In genomic region chr9:19408316-19408692, GRCh38 we compare ENCODE assay signal across 8 cellular contexts. TPM values are rescaled to one million over a fixed set of nuclear protein-coding genes. Genes with fewer than 3 reads are reported as not detected.
A peak's percentile ranks its signal among the peaks of the same experiment; 100 is the strongest.
DNase-seq lines count a peak whose midpoint lies in the region; ATAC-seq and TF ChIP-seq lines count a peak whose summit lies in the region.

No MANE protein-coding gene starts in this region.

- H3K9me2 ChIP-seq in Loucy (replicated peaks; ENCODE audit: low read depth, low read length), result no peaks in the 10 kb centered on the region

- peak overlapping the region; percentile 91 for H3K27ac ChIP-seq in temporal lobe (ENCODE audit: low read depth, low read length)

- peaks cover 3 to 11% (median 8%) of the 10 kb centered on the region in 5 experiments for H3K9me3 Mint-ChIP-seq in brain

- no peak overlapping the region for H3K9ac ChIP-seq in Loucy (ENCODE audit: low read depth, low read length, poor library complexity, severe bottlenecking)

- peaks cover 16% of the 10 kb centered on the region; the same call in 1 of the 2 replicates for H3K79me2 ChIP-seq in Loucy (ENCODE audit: insufficient read depth, low read length)

- peak overlapping the region; percentile 99 for H3K4me3 ChIP-seq in Loucy (ENCODE audit: low read length, poor library complexity, severe bottlenecking)

- no peaks in the 10 kb centered on the region for H3K9me3 ChIP-seq in Loucy (ENCODE audit: insufficient read depth, low read depth, low read length)

- H4K20me1 ChIP-seq in Loucy (ENCODE audit: insufficient read depth, low read length, poor library complexity, severe bottlenecking), result no peaks in the 10 kb centered on the region

- TF ChIP-seq CTCF in Loucy (conservative IDR thresholded peaks at IDR 0.05; ENCODE audit: low read length), result no peak
- TF ChIP-seq CTCF in brain (conservative IDR thresholded peaks at IDR 0.05), result no peak

- H3K27ac Mint-ChIP-seq in brain, result peak overlapping the region in 3 of 5 experiments; percentile 13 to 45 (median 15)

- H3K36me3 ChIP-seq in Loucy (ENCODE audit: insufficient read depth, low read length), result no peaks in the 10 kb centered on the region

- H2AFZ ChIP-seq in Loucy (ENCODE audit: low read length), result no peak overlapping the region

- intact Hi-C loops in left colon (cut with DNase I, micrococcal nuclease), result no loop called here

- ATAC-seq in left colon, result peak; percentile 2

- H3F3A ChIP-seq in Loucy (ENCODE audit: low read depth), result no peaks in the 10 kb centered on the region

- peaks cover 25% of the 10 kb centered on the region for H3K36me3 Mint-ChIP-seq in brain

- H3K27me3 ChIP-seq in Loucy (ENCODE audit: insufficient read depth, low read length, poor library complexity, severe bottlenecking), result peaks cover 5% of the 10 kb centered on the region

- peak overlapping the region; percentile 76 to 99 (median 98) for H3K4me3 Mint-ChIP-seq in brain

- peaks cover 26% of the 10 kb centered on the region for H3K4me1 ChIP-seq in Loucy (ENCODE audit: insufficient read depth, low read length, poor library complexity, severe bottlenecking)

- DNase-seq in stimulated activated CD4-positive, alpha-beta T cell treated with anti-CD3 and anti-CD28 coated beads, Interleukin-2, amount 100 ng/mL, for 24 hours, result peak; percentile 2 to 21
- DNase-seq in stimulated activated CD4-positive, alpha-beta T cell treated with anti-CD3 and anti-CD28 coated beads, Interleukin-4, amount 100 ng/mL, for 4 hours, result no peak
- DNase-seq in left colon (no peak), mucosa of gallbladder (ENCODE audit: low spot score) (no peak)
- DNase-seq in stimulated activated naive CD4-positive, alpha-beta T cell treated with Interleukin-2 at 50 U/mL for 16 hours (lab: John Stamatoyannopoulos, UW), result no peak

- H3K4me1 Mint-ChIP-seq in brain, result peaks cover 20% of the 10 kb centered on the region

- H3K27me3 Mint-ChIP-seq in brain, result peaks cover 10% of the 10 kb centered on the region

- H3K4me2 ChIP-seq in Loucy (ENCODE audit: low read depth, low read length, poor library complexity, severe bottlenecking), result peak overlapping the region; percentile 15

RNA-seq across cellular contexts. Expression of gene ACER2, which starts 0.5 kb away (rescaled TPM):
- 4.1 TPM for polyA plus RNA-seq in brain (ENCODE audit: insufficient read depth, low read depth, low replicate concordance)
- total RNA-seq in left colon (10 to 100 TPM in 1 of 2 donors, 1 to 10 TPM in 1; 9.0 to 15.3 TPM), temporal lobe (7.1 TPM), mucosa of gallbladder (3.4 TPM)

RNA-seq across cellular contexts. Expression of gene RPS6, which starts 28.3 kb away (rescaled TPM):
- 2,180 TPM for polyA plus RNA-seq in brain (ENCODE audit: insufficient read depth, low read depth, low replicate concordance)
- 1,000 to 10,000 TPM; 1,769 to 1,852 TPM for total RNA-seq in left colon
- 686 TPM for total RNA-seq in temporal lobe
- total RNA-seq in mucosa of gallbladder, result 1,319 TPM

Comparison
In these comparisons a context has a peak if more than half of its experiments do, and no peak if none do; other contexts are left out.
1. DNase-seq: peak in stimulated activated CD4-positive, alpha-beta T cell treated with anti-CD3 and anti-CD28 coated beads, Interleukin-2, amount 100 ng/mL, for 24 hours (2 of 2); none in stimulated activated CD4-positive, alpha-beta T cell treated with anti-CD3 and anti-CD28 coated beads, Interleukin-4, amount 100 ng/mL, for 4 hours (0 of 2), left colon (0 of 2), mucosa of gallbladder (single experiment) and stimulated activated naive CD4-positive, alpha-beta T cell treated with Interleukin-2 at 50 U/mL for 16 hours (single experiment).